16 cellular contexts compared by ENCODE assay signal in the genomic region with DNA sequence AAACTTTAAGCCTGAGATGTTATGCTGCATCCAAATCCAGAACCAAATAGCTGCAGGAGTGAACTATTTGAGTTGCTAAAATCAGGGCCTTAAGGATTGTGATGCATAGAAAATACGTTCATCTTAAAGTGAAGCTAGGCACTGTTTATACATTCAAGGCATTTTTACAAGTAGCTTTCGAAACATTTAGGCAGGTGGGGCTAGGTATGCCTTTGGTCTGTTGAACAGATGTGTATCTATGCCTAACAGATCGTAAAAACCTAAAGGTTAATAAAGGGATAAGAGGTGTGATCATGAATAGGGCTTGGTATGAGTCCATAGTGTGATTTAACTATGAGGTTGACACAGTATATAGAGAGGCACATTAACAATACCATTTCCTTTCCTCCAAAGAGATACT.
"Had no signal": no experiment of that assay in that cellular context is flagged by ENCODE, and none has a peak within 500 bp of the region (broad histone marks: within the 10 kb centered on the region; RNA-seq: fewer than 3 reads in every experiment).

No MANE protein-coding gene starts in this region.

- DNase-seq: effector memory CD8-positive, alpha-beta T cell; gastrocnemius medialis; heart right ventricle; hypothalamus; kidney glomerular epithelial cell; mesendoderm; naive B cell; nephron progenitor cell; ovary; small intestine; stimulated activated CD4-positive, alpha-beta T cell treated with anti-CD3 and anti-CD28 coated beads, Interleukin-12 subunit alpha, Interleukin-12 subunit beta, amount 100 ng/mL, for 4 hours; stimulated activated naive CD4-positive, alpha-beta T cell; stomach; substantia nigra; transverse colon had no signal

- ATAC-seq: effector memory CD8-positive, alpha-beta T cell; gastrocnemius medialis; heart right ventricle had no signal

- H3K27ac Mint-ChIP-seq: dendritic cell treated with granulocyte-macrophage colony-stimulating factor and Interleukin-4, amounts not matched to agents 40 ng/mL and 50 ng/mL, for 4 days; effector memory CD8-positive, alpha-beta T cell; naive B cell; nephron progenitor cell had no signal

- H3K36me3 Mint-ChIP-seq: naive B cell had no signal

- H3K4me3 Mint-ChIP-seq: dendritic cell treated with granulocyte-macrophage colony-stimulating factor and Interleukin-4, amounts not matched to agents 40 ng/mL and 50 ng/mL, for 4 days; effector memory CD8-positive, alpha-beta T cell; naive B cell; nephron progenitor cell had no signal

- H3K27me3 Mint-ChIP-seq: dendritic cell treated with granulocyte-macrophage colony-stimulating factor and Interleukin-4, amounts not matched to agents 40 ng/mL and 50 ng/mL, for 4 days; effector memory CD8-positive, alpha-beta T cell; naive B cell had no signal

- H3K4me1 Mint-ChIP-seq: naive B cell had no signal

- H3K9me3 Mint-ChIP-seq: nephron progenitor cell had no signal
